8 cellular contexts compared by ENCODE assay signal in the genomic region with DNA sequence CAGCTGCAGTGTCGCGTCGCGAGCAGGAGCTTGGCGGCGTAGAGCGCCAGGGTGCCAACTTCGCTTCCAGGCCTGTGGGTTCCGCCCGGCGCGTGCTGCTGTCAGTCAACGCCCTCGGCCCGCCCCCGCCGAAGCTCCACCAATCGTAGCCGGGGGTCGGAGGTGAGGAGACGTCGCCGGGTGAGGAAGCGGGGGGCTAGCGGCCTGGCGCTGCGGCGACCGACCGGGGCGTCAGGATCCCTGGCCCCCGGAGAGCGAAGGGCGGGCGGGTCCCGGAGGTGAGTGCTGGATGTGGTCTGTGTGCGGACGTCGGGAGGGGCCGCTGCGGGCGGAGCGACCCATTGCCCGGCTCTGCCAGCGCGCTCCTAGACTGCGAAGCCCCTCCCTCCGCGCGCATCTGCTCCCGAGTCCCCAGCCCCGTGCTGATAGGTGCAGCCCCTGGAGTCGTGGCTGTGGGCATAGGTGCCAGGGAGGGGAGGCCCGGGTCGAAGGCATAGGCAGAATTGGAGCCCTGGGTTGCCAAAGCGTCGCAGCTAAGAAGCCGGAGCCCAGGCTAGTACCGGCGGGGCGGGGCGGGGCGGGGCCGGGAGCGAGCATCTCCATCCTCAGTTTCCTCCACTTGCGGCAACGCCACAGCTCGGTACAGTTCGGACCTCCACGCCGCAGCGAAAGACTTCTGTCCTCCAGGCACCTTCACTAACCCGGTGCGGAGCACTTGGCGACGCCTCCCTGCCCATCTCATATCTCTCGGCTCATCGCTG. TPM values are rescaled to one million over a fixed set of nuclear protein-coding genes. Genes with fewer than 3 reads are reported as not detected.
DNase-seq lines count a peak whose midpoint lies in the region; ATAC-seq and TF ChIP-seq lines count a peak whose summit lies in the region.

A gene (plus strand): TSS at position 165 of the 761 bp plus-strand sequence. CDS start 6,386 bp downstream, outside the sequence.

- DNase-seq in GM13977 (ENCODE audit: low spot score): peak; percentile 88
- DNase-seq in NCI-H1436 treated with DMSO at 0.1 percent for 48 hours (lab: John Stamatoyannopoulos, UW): peak; percentile 55
- DNase-seq in amniotic stem cell (lab: John Stamatoyannopoulos, UW): peak; percentile 34
- peak; percentile 97 for DNase-seq in left ventricle myocardium superior
- DNase-seq in psoas muscle: peak; percentile 94 to 97

- H3K27me3 ChIP-seq in psoas muscle (ENCODE audit: insufficient read depth in 3 of 3, low read length in 2 of 3): no peaks in the 10 kb centered on the region

- H3K4me3 ChIP-seq in psoas muscle (peak within 1 kb of the TSS; percentile 95), urinary bladder (ENCODE audit: low read depth, low read length) (peak within 1 kb of the TSS; percentile 83)

- in situ Hi-C loops in GM13977 (cut with MboI; ENCODE audit: low pct_unique_long_range_greater_than_20kb, low sequenced_read_pairs, unreplicated experiment): no loop called here

- WGBS in psoas muscle, 3 donors: 0 to 1% (median 0%) methylated on average over 47 to 78 of the region's 78 CpGs
- under 1% methylated on average over 78 of the region's 78 CpGs for WGBS in urinary bladder

- H3K27ac ChIP-seq in psoas muscle (peak within 1 kb of the TSS; percentile 95), urinary bladder (ENCODE audit: low read depth) (peak within 1 kb of the TSS; percentile 83)

- H3K9me3 ChIP-seq in psoas muscle: no peaks in the 10 kb centered on the region

- ATAC-seq in HG02852 (IDR thresholded peaks at IDR 0.05; ENCODE audit: unreplicated experiment): peak; percentile 92
- ATAC-seq in left ventricle myocardium superior: peak; percentile 97
- peak; percentile 93 to 96 (median 95) for ATAC-seq in psoas muscle

- H3K36me3 ChIP-seq in psoas muscle (ENCODE audit: insufficient read depth in 1 of 2, low read depth in 1 of 2) (peaks cover 3 to 18% of the 10 kb centered on the region in 2 donors), urinary bladder (ENCODE audit: insufficient read depth) (peaks cover 4% of the 10 kb centered on the region)

- intact Hi-C loops in T-helper 1 cell treated with Interleukin-12 subunit alpha and Interleukin-12 subunit beta and Interleukin-4 antibody, amounts not matched to agents 30 ng/mL and 1 ng/mL, for 36 hours (cut with micrococcal nuclease): loop anchor here (1.0 to 10.0 kb wide), 10 partner anchors 24 to 1444 kb away; a partner anchor contains a TSS
- intact Hi-C loops in left ventricle myocardium superior (cut with micrococcal nuclease): no loop called here
- intact Hi-C loops in psoas muscle (cut with DNase I): loop anchor here (2.0 to 5.0 kb wide), 2 partner anchors 52 to 54 kb away; a partner anchor contains a TSS

- H3K4me1 ChIP-seq in psoas muscle: peaks cover 38% of the 10 kb centered on the region
- H3K4me1 ChIP-seq in urinary bladder (ENCODE audit: insufficient read depth): no peaks in the 10 kb centered on the region

- TF ChIP-seq CTCF in GM13977 (IDR thresholded peaks at IDR 0.05; ENCODE audit: extremely low read depth, insufficient read depth, missing control alignments) (no peak), psoas muscle (IDR thresholded peaks at IDR 0.05) (no peak)

RNA-seq across cellular contexts. Expression of the gene that starts here (rescaled TPM):
- 26.8 and 27.6 TPM in 2 replicates for total RNA-seq in T-helper 1 cell treated with Interleukin-12 subunit alpha and Interleukin-12 subunit beta and Interleukin-4 antibody, amounts not matched to agents 30 ng/mL and 1 ng/mL, for 36 hours
- total RNA-seq in left ventricle myocardium superior: 48.0 TPM
- 10 to 100 TPM; 37.4 to 59.3 (median 45.6) TPM for total RNA-seq in psoas muscle
- 10 to 100 TPM; 10.8 to 67.7 (median 17.5) TPM for polyA plus RNA-seq in psoas muscle
- 9.3 TPM for total RNA-seq in urinary bladder
- polyA plus RNA-seq in urinary bladder: 12.3 TPM

Comparison
In these comparisons a context has a peak if more than half of its experiments do, and no peak if none do; other contexts are left out.
1. Peak in every context shown above with its lines: DNase-seq, ATAC-seq, H3K4me3 ChIP-seq and H3K27ac ChIP-seq.
2. DNase-seq: peak in every context shown above with its lines; median percentile 97 in left ventricle myocardium superior; 96 in psoas muscle; 88 in GM13977; 55 in NCI-H1436 treated with DMSO at 0.1 percent for 48 hours; 34 in amniotic stem cell.